In the genomic region with DNA sequence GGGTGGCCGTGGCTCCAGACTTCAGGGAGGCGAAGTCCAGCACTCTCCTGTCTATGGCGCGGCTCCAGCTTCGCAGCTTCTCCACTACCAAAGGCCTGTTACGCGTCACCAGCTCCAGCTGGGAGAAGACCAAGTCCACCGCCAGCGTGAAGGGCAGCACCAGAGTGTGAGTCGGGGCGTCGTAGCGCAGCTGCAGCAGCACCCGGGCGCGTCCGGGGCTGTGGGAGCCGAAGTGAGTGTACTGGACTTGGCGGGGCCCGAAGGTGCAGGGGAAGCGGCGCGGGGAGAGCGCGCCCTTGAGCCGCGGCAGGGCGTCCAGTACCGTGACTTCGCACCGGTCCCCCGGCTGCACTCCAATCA, we compare ENCODE assay signal across 12 cellular contexts. TPM values are rescaled to one million over a fixed set of nuclear protein-coding genes. Genes with fewer than 3 reads are reported as not detected.
DNase-seq lines count a peak whose midpoint lies in the region; ATAC-seq, FAIRE-seq and TF ChIP-seq lines count a peak whose summit lies in the region.
"Had no signal": no experiment of that assay in that cellular context is flagged by ENCODE, and none has a peak within 500 bp of the region (broad histone marks: within the 10 kb centered on the region; RNA-seq: fewer than 3 reads in every experiment).

No MANE protein-coding gene starts in this region.

- TF ChIP-seq CTCF in GM12878 (IDR thresholded peaks at IDR 0.05 in 2 of 3, conservative IDR thresholded peaks at IDR 0.05 in 1 of 3; ENCODE audit: control insufficient read depth in 2 of 3, extremely low read depth in 1 of 3, insufficient read depth in 1 of 3, low read depth in 3 of 3, low read length in 3 of 3) (no peak), kidney epithelial cell (IDR thresholded peaks at IDR 0.05; ENCODE audit: insufficient read depth, low read length, poor library complexity, severe bottlenecking) (no peak), upper lobe of left lung (IDR thresholded peaks at IDR 0.05) (no peak)

- H3K4me3 ChIP-seq in GM12878 = no peak overlapping the region
- H3K4me3 ChIP-seq in kidney epithelial cell (ENCODE audit: low read depth, low read length) = peak overlapping the region; percentile 18
- H3K4me3 ChIP-seq in upper lobe of left lung = peak overlapping the region in 3 of 4 donors; percentile 33 to 45 (median 33)
- H3K4me3 ChIP-seq: lung had no signal

- H3K36me3 Mint-ChIP-seq in activated CD8-positive, alpha-beta memory T cell treated with anti-CD3 and anti-CD28 coated beads, Interleukin-2, amount 10 ng/mL, durations not matched to agents 7 days and 5 days = no peaks in the 10 kb centered on the region

- peak overlapping the region; percentile 21 for H3K4me3 Mint-ChIP-seq in activated CD8-positive, alpha-beta memory T cell treated with anti-CD3 and anti-CD28 coated beads, Interleukin-2, amount 10 ng/mL, durations not matched to agents 7 days and 5 days

- H3K36me3 ChIP-seq in GM12878 (ENCODE audit: control insufficient read depth in 2 of 2, insufficient read depth in 2 of 2, low read length in 1 of 2) (no peaks in the 10 kb centered on the region), kidney epithelial cell (ENCODE audit: control insufficient read depth, insufficient read depth, low read length) (no peaks in the 10 kb centered on the region), upper lobe of left lung (no peaks in the 10 kb centered on the region)

- peak; percentile 14 for ATAC-seq in activated CD8-positive, alpha-beta memory T cell treated with anti-CD3 and anti-CD28 coated beads, Interleukin-2, amount 10 ng/mL, durations not matched to agents 7 days and 5 days
- ATAC-seq in GM12878 = no peak; the same call in 2 of the 3 replicates
- peak in 1 of 2 donors; percentile 42 for ATAC-seq in upper lobe of left lung (ENCODE audit: low FRiP score in 2 of 2)
- ATAC-seq in HG02588 (IDR thresholded peaks at IDR 0.05; ENCODE audit: unreplicated experiment) = no peak

- no TSS peak for BruUV-seq in GM12878 (replicated peaks; lab: Mats Ljungman, UMichigan)

- H3K27ac ChIP-seq in GM12878 (ENCODE audit: control insufficient read depth, insufficient read depth) = no peak overlapping the region
- no peak overlapping the region for H3K27ac ChIP-seq in upper lobe of left lung
- H3K27ac ChIP-seq: HL-60 had no signal

- TF ChIP-seq EP300 in GM12878 (IDR thresholded peaks at IDR 0.05; ENCODE audit: borderline replicate concordance in 1 of 2, control insufficient read depth in 1 of 2, low read depth in 2 of 2, low read length in 2 of 2) (no peak), upper lobe of left lung (IDR thresholded peaks at IDR 0.05) (no peak)

- no peaks in the 10 kb centered on the region for H4K20me1 ChIP-seq in GM12878 (ENCODE audit: control insufficient read depth, insufficient read depth)

- H3K27me3 Mint-ChIP-seq in activated CD8-positive, alpha-beta memory T cell treated with anti-CD3 and anti-CD28 coated beads, Interleukin-2, amount 10 ng/mL, durations not matched to agents 7 days and 5 days = peaks cover 48% of the 10 kb centered on the region

- DNase-seq in activated CD8-positive, alpha-beta memory T cell treated with anti-CD3 and anti-CD28 coated beads, Interleukin-2, amount 10 ng/mL, durations not matched to agents 7 days and 5 days = no peak
- no peak for DNase-seq in activated CD8-positive, alpha-beta memory T cell treated with anti-CD3 and anti-CD28 coated beads for 24 hours
- DNase-seq in GM12878 (ENCODE audit: low read depth, low spot score) (no peak), kidney epithelial cell (ENCODE audit: low read depth) (no peak), upper lobe of left lung (peak in 1 of 2 donors; percentile 84), SW480 (ENCODE audit: low spot score) (no peak), NCI-H2107 treated with DMSO at 0.1 percent for 48 hours (lab: John Stamatoyannopoulos, UW; ENCODE audit: unreplicated experiment) (no peak)

- in situ Hi-C loops in GM12878 (cut with MboI) = no loop called here

- H3K4me1 ChIP-seq in GM12878 (ENCODE audit: control insufficient read depth, insufficient read depth, low read length) (no peaks in the 10 kb centered on the region), upper lobe of left lung (peaks cover 10 to 18% (median 13%) of the 10 kb centered on the region in 4 donors)

- WGBS in GM12878 (ENCODE audit: insufficient coverage, insufficient replicate concordance, low lambda C conversion rate, missing lambda C conversion rate) = 32% methylated on average over 17 of the region's 32 CpGs
- WGBS in upper lobe of left lung, 2 donors = 0% methylated on average over 1 of the region's 32 CpGs; no CpG with 5 or more reads in 1 of the 2 donors

- H3K9me3 ChIP-seq in GM12878 (replicated peaks; ENCODE audit: control insufficient read depth, insufficient read depth, low read length) = no peaks in the 10 kb centered on the region
- H3K9me3 ChIP-seq in upper lobe of left lung = no peaks in the 10 kb centered on the region

- 0 out of 2 replicates have a peak overlapping the region, but pooled peaks have one; percentile 17 for H3K4me2 ChIP-seq in GM12878 (ENCODE audit: control insufficient read depth, insufficient read depth)

- SMC1A ChIA-PET in GM12878 (lab: Charles Lee; ENCODE audit: uncharacterized antibody, unreplicated experiment) = no interaction called here

- RAD21 ChIA-PET in GM12878 (lab: Charles Lee; ENCODE audit: unreplicated experiment) = no interaction called here

- POLR2A ChIA-PET in GM12878 (lab: Charles Lee) = no interaction called here

- no peak overlapping the region for H3K9ac ChIP-seq in GM12878 (ENCODE audit: control insufficient read depth, insufficient read depth, low read length)

- no peaks in the 10 kb centered on the region for H3K79me2 ChIP-seq in GM12878 (ENCODE audit: control insufficient read depth, insufficient read depth, low read length)

- TF ChIP-seq POLR2A in GM12878 (IDR thresholded peaks at IDR 0.05; ENCODE audit: low read depth, low read length) = no peak
- TF ChIP-seq POLR2A in upper lobe of left lung (IDR thresholded peaks at IDR 0.05) = no peak

- peaks cover 4 to 8% of the 10 kb centered on the region in 2 experiments for H3K27me3 ChIP-seq in GM12878 (replicated peaks in 1 of 2; ENCODE audit: control insufficient read depth in 2 of 2, insufficient read depth in 2 of 2, low read length in 1 of 2)
- peaks cover 29% of the 10 kb centered on the region for H3K27me3 ChIP-seq in kidney epithelial cell (ENCODE audit: control insufficient read depth, insufficient read depth, low read length)
- H3K27me3 ChIP-seq in upper lobe of left lung = peaks cover 0 to 20% (median 9%) of the 10 kb centered on the region in 4 donors

- peaks cover 12% of the 10 kb centered on the region for H3K4me1 Mint-ChIP-seq in activated CD8-positive, alpha-beta memory T cell treated with anti-CD3 and anti-CD28 coated beads, Interleukin-2, amount 10 ng/mL, durations not matched to agents 7 days and 5 days

- no peak overlapping the region for H2AFZ ChIP-seq in GM12878 (ENCODE audit: control insufficient read depth, low read depth, low read length)

- intact Hi-C loops in GM12878 (cut with micrococcal nuclease; ENCODE audit: unreplicated experiment) = no loop called here

- FAIRE-seq in GM12878 (lab: Jason Lieb, UNC) = no peak

- no peak overlapping the region for H3K27ac Mint-ChIP-seq in activated CD8-positive, alpha-beta memory T cell treated with anti-CD3 and anti-CD28 coated beads, Interleukin-2, amount 10 ng/mL, durations not matched to agents 7 days and 5 days

- H3K9me3 Mint-ChIP-seq in activated CD8-positive, alpha-beta memory T cell treated with anti-CD3 and anti-CD28 coated beads, Interleukin-2, amount 10 ng/mL, durations not matched to agents 7 days and 5 days (ENCODE audit: low read depth) = no peaks in the 10 kb centered on the region

- CTCF ChIA-PET in activated CD8-positive, alpha-beta memory T cell treated with anti-CD3 and anti-CD28 coated beads, Interleukin-2, amount 10 ng/mL, durations not matched to agents 7 days and 5 days (lab: Charles Lee) = no interaction called here
- CTCF ChIA-PET in GM12878 (lab: Yijun Ruan, JAX) = no interaction called here

- no peak for TF ChIP-seq RAD21 in GM12878 (IDR thresholded peaks at IDR 0.05; ENCODE audit: insufficient read depth, low read depth, low read length)

TF ChIP-seq in GM12878, 131 proteins besides CTCF, POLR2A, EP300 and RAD21 (continues in another document):
- TF ChIP-seq RCOR1 (conservative IDR thresholded peaks at IDR 0.05; ENCODE audit: low read depth, low read length) = no peak
- TF ChIP-seq, protein P1, sequence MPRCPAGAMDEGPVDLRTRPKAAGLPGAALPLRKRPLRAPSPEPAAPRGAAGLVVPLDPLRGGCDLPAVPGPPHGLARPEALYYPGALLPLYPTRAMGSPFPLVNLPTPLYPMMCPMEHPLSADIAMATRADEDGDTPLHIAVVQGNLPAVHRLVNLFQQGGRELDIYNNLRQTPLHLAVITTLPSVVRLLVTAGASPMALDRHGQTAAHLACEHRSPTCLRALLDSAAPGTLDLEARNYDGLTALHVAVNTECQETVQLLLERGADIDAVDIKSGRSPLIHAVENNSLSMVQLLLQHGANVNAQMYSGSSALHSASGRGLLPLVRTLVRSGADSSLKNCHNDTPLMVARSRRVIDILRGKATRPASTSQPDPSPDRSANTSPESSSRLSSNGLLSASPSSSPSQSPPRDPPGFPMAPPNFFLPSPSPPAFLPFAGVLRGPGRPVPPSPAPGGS (IDR thresholded peaks at IDR 0.05; ENCODE audit: borderline replicate concordance, insufficient read depth, low read depth, low read length, poor library complexity, severe bottlenecking) = no peak
- TF ChIP-seq NR2F1 (conservative IDR thresholded peaks at IDR 0.05) = no peak

RNA-seq across cellular contexts. Expression of a gene that starts 0.4 kb away (rescaled TPM):
- not detected for total RNA-seq in activated CD8-positive, alpha-beta memory T cell treated with anti-CD3 and anti-CD28 coated beads, Interleukin-2, amount 10 ng/mL, durations not matched to agents 7 days and 5 days
- not detected in 2 replicates for total RNA-seq in GM12878 (2013; cell fraction: nucleolus; rRNA removed)
- not detected in 2 replicates for total RNA-seq in GM12878 (2014; rRNA removed)
- total RNA-seq in GM12878 (2014; rRNA removed; fragmentation: Illumina TruSeq; extraction: Trizol) = not detected in 2 replicates
- not detected in 2 replicates for total RNA-seq in GM12878 (2021)
- polyA plus RNA-seq in GM12878 (2011; ENCODE audit: low read depth) = not detected
- not detected in 2 replicates for polyA plus RNA-seq in GM12878 (2011; rRNA removed)
- not detected in 2 replicates for polyA plus RNA-seq in GM12878 (2011; cell fraction: cytosol; rRNA removed)
- polyA plus RNA-seq in GM12878 (2011; cell fraction: nucleus; rRNA removed) = not detected in 2 replicates
- 0.01 TPM in 1 of 2 replicates, not detected in the other for polyA plus RNA-seq in GM12878 (2012)
- polyA plus RNA-seq in GM12878 (2014; fragmentation: Illumina TruSeq; extraction: Trizol) = not detected in 2 replicates
- not detected for polyA plus RNA-seq in GM12878 (2014; fragmentation: Nextera tagmentation; extraction: Ambion mirVana)
- polyA plus RNA-seq in GM12878 (2014; rRNA removed) = not detected in 2 replicates
- polyA plus RNA-seq in GM12878 (2016; fragmentation: Nextera tagmentation; extraction: Ambion mirVana) = not detected
- polyA minus RNA-seq in GM12878 (2011; rRNA and poly(A)+ RNA removed) = not detected in 2 replicates
- not detected in 2 replicates for polyA minus RNA-seq in GM12878 (2011; cell fraction: cytosol; rRNA and poly(A)+ RNA removed)
- not detected in 2 replicates for polyA minus RNA-seq in GM12878 (2011; cell fraction: nucleus; rRNA and poly(A)+ RNA removed)
- total RNA-seq in kidney epithelial cell = 0.07 TPM in 1 of 2 replicates, not detected in the other
- 1 to 10 TPM in 1 of 6 donors, under 1 TPM in 3, not detected in 2; 0.11 to 1.5 (median 0.30) TPM for total RNA-seq in upper lobe of left lung
- total RNA-seq: activated CD8-positive, alpha-beta memory T cell treated with anti-CD3 and anti-CD28 coated beads for 36 hours; subcutaneous adipose tissue had no signal
